Comparison of ENCODE assay signal across 8 cellular contexts in genomic region chr12:122203301-122203967, GRCh38. TPM values are rescaled to one million over a fixed set of nuclear protein-coding genes. Genes with fewer than 3 reads are reported as not detected.
DNase-seq lines count a peak whose midpoint lies in the region; TF ChIP-seq lines count a peak whose summit lies in the region.

Gene B3GNT4 (plus strand): TSS chr12:122203709. CDS start chr12:122204619, 910 bp downstream.

- no peaks in the 10 kb centered on the region for H3K27me3 ChIP-seq in CD4-positive, alpha-beta memory T cell (ENCODE audit: insufficient read depth, low read length)
- peaks cover 70% of the 10 kb centered on the region for H3K27me3 ChIP-seq in left ventricle myocardium inferior (ENCODE audit: low read depth)

- intact Hi-C loops in CD4-positive, alpha-beta memory T cell (cut with micrococcal nuclease): loop anchor here (1.0 kb wide), 1 partner anchor 41 kb away; no protein-coding TSS in a partner anchor
- intact Hi-C loops in left ventricle myocardium inferior (cut with micrococcal nuclease): no loop called here

- H3K27ac ChIP-seq in CD4-positive, alpha-beta memory T cell (ENCODE audit: low read depth, low read length): no peak within 1 kb of the TSS
- H3K27ac ChIP-seq in SK-N-MC: 0 out of 2 replicates have a peak within 1 kb of the TSS, but pooled peaks have one; percentile 0
- H3K27ac ChIP-seq in left ventricle myocardium inferior (replicated peaks): no peak within 1 kb of the TSS

- peaks cover 9% of the 10 kb centered on the region for H3K4me1 ChIP-seq in CD4-positive, alpha-beta memory T cell (ENCODE audit: insufficient read depth, low read length)
- peaks cover 20% of the 10 kb centered on the region for H3K4me1 ChIP-seq in left ventricle myocardium inferior

- POLR2A ChIA-PET in CD4-positive, alpha-beta memory T cell (lab: Charles Lee; ENCODE audit: partially characterized antibody): interaction anchor here (1.0 to 1.7 kb wide), 3 partner anchors 21 to 41 kb away, joined by 5 to 10 read pairs (median 6); partner anchors contain the start of gene DIABLO

- no peak within 1 kb of the TSS for H3K9ac ChIP-seq in SK-N-MC (ENCODE audit: insufficient read length)

- DNase-seq in CD4-positive, alpha-beta memory T cell: peak; percentile 68 to 74 (median 71)
- peak; percentile 84 for DNase-seq in HPDE6-E6E7 (ENCODE audit: extremely low spot score)
- DNase-seq in SK-N-MC (ENCODE audit: low read depth, low spot score): no peak
- peak; percentile 71 for DNase-seq in activated naive CD8-positive, alpha-beta T cell treated with anti-CD3 and anti-CD28 coated beads for 36 hours
- peak; percentile 51 for DNase-seq in left ventricle myocardium inferior
- DNase-seq in retina: peak; percentile 70
- DNase-seq in medulla oblongata (ENCODE audit: extremely low spot score): no peak
- DNase-seq in inferior parietal cortex (ENCODE audit: extremely low spot score): no peak

- H3K4me3 Mint-ChIP-seq in CD4-positive, alpha-beta memory T cell: peak within 1 kb of the TSS; percentile 80 to 94 (median 84)
- peak within 1 kb of the TSS; percentile 77 for H3K4me3 Mint-ChIP-seq in activated naive CD8-positive, alpha-beta T cell treated with anti-CD3 and anti-CD28 coated beads for 36 hours

- CTCF ChIA-PET in CD4-positive, alpha-beta memory T cell (lab: Charles Lee; ENCODE audit: partially characterized antibody): interaction anchor here (1.3 kb wide), 1 partner anchor 23 kb away, joined by 3 read pairs; the partner anchor contains the start of gene DIABLO

- H3K9me3 Mint-ChIP-seq in CD4-positive, alpha-beta memory T cell: no peaks in the 10 kb centered on the region
- no peaks in the 10 kb centered on the region for H3K9me3 Mint-ChIP-seq in activated naive CD8-positive, alpha-beta T cell treated with anti-CD3 and anti-CD28 coated beads for 36 hours

- H3K36me3 ChIP-seq in CD4-positive, alpha-beta memory T cell (ENCODE audit: insufficient read depth, low read length): peaks cover 7% of the 10 kb centered on the region
- H3K36me3 ChIP-seq in SK-N-MC (ENCODE audit: insufficient read depth, low read length): peaks cover 17% of the 10 kb centered on the region; the same call in 1 of the 2 replicates
- peaks cover 20% of the 10 kb centered on the region for H3K36me3 ChIP-seq in left ventricle myocardium inferior

- H3K27ac Mint-ChIP-seq in CD4-positive, alpha-beta memory T cell: peak within 1 kb of the TSS in 5 of 7 donors; percentile 19 to 82 (median 24)
- no peak within 1 kb of the TSS for H3K27ac Mint-ChIP-seq in activated naive CD8-positive, alpha-beta T cell treated with anti-CD3 and anti-CD28 coated beads for 36 hours

- peaks cover 2 to 11% of the 10 kb centered on the region in 2 donors for H3K36me3 Mint-ChIP-seq in CD4-positive, alpha-beta memory T cell
- H3K36me3 Mint-ChIP-seq in activated naive CD8-positive, alpha-beta T cell treated with anti-CD3 and anti-CD28 coated beads for 36 hours: peaks cover 2% of the 10 kb centered on the region

- peaks cover 5 to 20% (median 12%) of the 10 kb centered on the region in 4 donors for H3K4me1 Mint-ChIP-seq in CD4-positive, alpha-beta memory T cell
- peaks cover 9% of the 10 kb centered on the region for H3K4me1 Mint-ChIP-seq in activated naive CD8-positive, alpha-beta T cell treated with anti-CD3 and anti-CD28 coated beads for 36 hours

- no peaks in the 10 kb centered on the region for H3K9me3 ChIP-seq in CD4-positive, alpha-beta memory T cell (ENCODE audit: control insufficient read depth in 1 of 2, low read length in 2 of 2)
- H3K9me3 ChIP-seq in SK-N-MC (ENCODE audit: low read depth, low read length): no peaks in the 10 kb centered on the region
- H3K9me3 ChIP-seq in left ventricle myocardium inferior (replicated peaks): no peaks in the 10 kb centered on the region

- TF ChIP-seq CTCF in left ventricle myocardium inferior (IDR thresholded peaks at IDR 0.05; ENCODE audit: borderline replicate concordance): no peak

- peaks cover 0 to 8% of the 10 kb centered on the region in 2 donors for H3K27me3 Mint-ChIP-seq in CD4-positive, alpha-beta memory T cell
- peaks cover 43% of the 10 kb centered on the region for H3K27me3 Mint-ChIP-seq in activated naive CD8-positive, alpha-beta T cell treated with anti-CD3 and anti-CD28 coated beads for 36 hours

- peak within 1 kb of the TSS in 1 of 2 donors; percentile 55 for H3K4me3 ChIP-seq in CD4-positive, alpha-beta memory T cell (ENCODE audit: low read length in 2 of 2)
- H3K4me3 ChIP-seq in SK-N-MC: peak within 1 kb of the TSS; percentile 82
- H3K4me3 ChIP-seq in left ventricle myocardium inferior: peak within 1 kb of the TSS; percentile 76

RNA-seq across cellular contexts. Expression of gene B3GNT4, which starts in this region (rescaled TPM):
- 1 to 10 TPM in 1 of 2 experiments, under 1 TPM in 1; 0.93 to 1.4 TPM for total RNA-seq in CD4-positive, alpha-beta memory T cell
- under 1 TPM in 1 of 2 donors, not detected in 1; 0.10 TPM for polyA plus RNA-seq in CD4-positive, alpha-beta memory T cell
- total RNA-seq in activated naive CD8-positive, alpha-beta T cell treated with anti-CD3 and anti-CD28 coated beads for 36 hours: 1 to 10 TPM in 1 of 2 experiments, under 1 TPM in 1; 0.92 to 1.6 TPM
- not detected for total RNA-seq in left ventricle myocardium inferior

Comparison
In these comparisons a context has a peak if more than half of its experiments do, and no peak if none do; other contexts are left out.
1. Peak in DNase-seq and H3K4me3 ChIP-seq in left ventricle myocardium inferior; RNA of the gene not detected or under 1 TPM.
2. DNase-seq: peak in CD4-positive, alpha-beta memory T cell (5 of 5), HPDE6-E6E7 (single experiment), activated naive CD8-positive, alpha-beta T cell treated with anti-CD3 and anti-CD28 coated beads for 36 hours (single experiment) and retina (single experiment); none in SK-N-MC (single experiment), medulla oblongata (single experiment) and inferior parietal cortex (single experiment).